Comparison of ENCODE assay signal across 9 cellular contexts in the genomic region with DNA sequence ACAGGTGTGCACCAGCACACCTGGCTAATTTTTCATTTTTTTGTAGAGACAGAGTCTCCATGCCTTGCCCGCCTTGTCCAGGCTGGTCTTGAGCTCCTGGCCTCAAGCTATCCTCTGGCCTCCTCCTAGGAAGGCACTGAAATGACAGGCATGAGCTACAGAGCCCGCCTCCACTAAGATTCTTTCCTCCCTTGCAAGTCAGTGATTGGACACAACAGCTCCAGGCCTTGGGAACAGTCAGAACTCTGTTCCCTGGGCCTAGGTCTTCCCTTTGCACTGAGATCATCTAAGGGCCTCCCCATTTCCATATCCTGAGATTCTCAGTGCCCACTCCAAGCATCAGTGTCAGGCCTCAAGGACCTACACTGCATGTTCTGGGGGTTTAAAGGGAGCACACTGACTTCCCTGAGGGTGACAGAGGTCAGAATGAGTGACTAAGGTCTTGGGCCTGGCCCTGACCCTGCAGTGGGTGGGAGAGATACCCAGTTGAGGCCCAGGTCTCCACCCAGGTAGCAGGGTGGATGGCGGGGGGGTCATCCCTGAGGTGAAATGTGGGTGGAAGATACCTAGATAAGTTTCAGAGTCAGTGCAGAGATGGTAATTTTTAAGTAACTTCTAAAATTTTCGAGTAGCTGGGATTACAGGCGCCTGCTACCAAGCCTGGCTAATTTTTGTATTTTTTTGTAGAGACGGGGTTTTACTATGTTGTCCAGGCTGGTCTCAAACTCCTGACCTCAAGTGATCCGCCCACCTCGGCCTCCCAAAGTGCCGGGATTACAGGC. TPM values are rescaled to one million over a fixed set of nuclear protein-coding genes. Genes with fewer than 3 reads are reported as not detected.
DNase-seq lines count a peak whose midpoint lies in the region; ATAC-seq, FAIRE-seq and TF ChIP-seq lines count a peak whose summit lies in the region.
"Had no signal": no experiment of that assay in that cellular context is flagged by ENCODE, and none has a peak within 500 bp of the region (broad histone marks: within the 10 kb centered on the region; RNA-seq: fewer than 3 reads in every experiment).

No MANE protein-coding gene starts in this region.

- no peaks in the 10 kb centered on the region for H3K27me3 Mint-ChIP-seq in naive B cell

- no peaks in the 10 kb centered on the region for H3K79me2 ChIP-seq in GM12878 (ENCODE audit: control insufficient read depth, insufficient read depth, low read length)

- SMC1A ChIA-PET in GM12878 (lab: Charles Lee; ENCODE audit: uncharacterized antibody, unreplicated experiment) = interaction anchor here (1.0 to 6.0 kb wide), 2 partner anchors 9 to 38 kb away, joined by 3 to 145 read pairs; no protein-coding TSS in a partner anchor

- H3K27ac Mint-ChIP-seq in naive B cell = peak overlapping the region; percentile 41 to 96 (median 88)

- H3K4me3 ChIP-seq in BLaER1 = no peak overlapping the region
- no peak overlapping the region for H3K4me3 ChIP-seq in GM12878

- H3K4me3 Mint-ChIP-seq in naive B cell = peak overlapping the region; percentile 54 to 89 (median 82)

- H2AFZ ChIP-seq in GM12878 (ENCODE audit: control insufficient read depth, low read depth, low read length) = 0 out of 2 replicates have a peak overlapping the region, but pooled peaks have one; percentile 9

- peak; percentile 29 for DNase-seq in HT1080 (ENCODE audit: low read depth)
- no peak for DNase-seq in GM12878 (ENCODE audit: low read depth, low spot score)
- no peak for DNase-seq in naive B cell
- DNase-seq in mucosa of gallbladder (ENCODE audit: low spot score) = no peak
- DNase-seq in NCI-H2107 (lab: John Stamatoyannopoulos, UW) = no peak
- DNase-seq: NCI-H2081 treated with DMSO at 0.1 percent for 48 hours had no signal

- H3K9me3 ChIP-seq in BLaER1 (no peaks in the 10 kb centered on the region), GM12878 (replicated peaks; ENCODE audit: control insufficient read depth, insufficient read depth, low read length) (no peaks in the 10 kb centered on the region)

- 84% methylated on average over 9 of the region's 9 CpGs for WGBS in GM12878 (ENCODE audit: insufficient coverage, insufficient replicate concordance, low lambda C conversion rate, missing lambda C conversion rate)

- H3K4me1 ChIP-seq in BLaER1 (peaks cover 61% of the 10 kb centered on the region), GM12878 (ENCODE audit: control insufficient read depth, insufficient read depth, low read length) (peaks cover 23% of the 10 kb centered on the region)

- TF ChIP-seq CTCF in GM12878 (IDR thresholded peaks at IDR 0.05 in 2 of 3, conservative IDR thresholded peaks at IDR 0.05 in 1 of 3; ENCODE audit: control insufficient read depth in 2 of 3, extremely low read depth in 1 of 3, insufficient read depth in 1 of 3, low read depth in 3 of 3, low read length in 3 of 3) = no peak

- H3K27me3 ChIP-seq in BLaER1 (no peaks in the 10 kb centered on the region), GM12878 (replicated peaks in 1 of 2; ENCODE audit: control insufficient read depth in 2 of 2, insufficient read depth in 2 of 2, low read length in 1 of 2) (no peaks in the 10 kb centered on the region)

- ATAC-seq in GM12878 = no peak
- ATAC-seq in naive B cell (ENCODE audit: low read depth in 2 of 2) = no peak
- ATAC-seq in HG03354 (IDR thresholded peaks at IDR 0.05; ENCODE audit: poor library complexity, severe bottlenecking, unreplicated experiment) = no peak
- ATAC-seq in HG02763 (IDR thresholded peaks at IDR 0.05; ENCODE audit: unreplicated experiment) = no peak

- H3K36me3 ChIP-seq in BLaER1 (no peaks in the 10 kb centered on the region), GM12878 (ENCODE audit: control insufficient read depth in 2 of 2, insufficient read depth in 2 of 2, low read length in 1 of 2) (no peaks in the 10 kb centered on the region)

- intact Hi-C loops in GM12878 (cut with micrococcal nuclease; ENCODE audit: unreplicated experiment) = loop anchor here (5.0 kb wide), 1 partner anchor 201 kb away; no protein-coding TSS in a partner anchor

- H3K36me3 Mint-ChIP-seq in naive B cell = no peaks in the 10 kb centered on the region

- H3K9me3 Mint-ChIP-seq in naive B cell = no peaks in the 10 kb centered on the region

- peaks cover 41 to 50% (median 46%) of the 10 kb centered on the region in 3 donors for H3K4me1 Mint-ChIP-seq in naive B cell

- FAIRE-seq in GM12878 (lab: Jason Lieb, UNC) = no peak

- no peaks in the 10 kb centered on the region for H4K20me1 ChIP-seq in BLaER1
- no peaks in the 10 kb centered on the region for H4K20me1 ChIP-seq in GM12878 (ENCODE audit: control insufficient read depth, insufficient read depth)

- no TSS peak for BruUV-seq in GM12878 (replicated peaks; lab: Mats Ljungman, UMichigan)

- H3K9ac ChIP-seq in BLaER1 (peak overlapping the region; percentile 89; the same call in 1 of the 2 replicates), GM12878 (ENCODE audit: control insufficient read depth, insufficient read depth, low read length) (no peak overlapping the region)

- no peak for TF ChIP-seq RAD21 in GM12878 (IDR thresholded peaks at IDR 0.05; ENCODE audit: insufficient read depth, low read depth, low read length)

- in situ Hi-C loops in GM12878 (cut with MboI) = loop anchor here (5.0 kb wide), 1 partner anchor 36 kb away; no protein-coding TSS in a partner anchor

- POLR2A ChIA-PET in GM12878 (lab: Charles Lee) = interaction anchor here (0.9 to 2.6 kb wide), 4 partner anchors 28 to 202 kb away, joined by 4 to 17 read pairs (median 8); no protein-coding TSS in a partner anchor

- CTCF ChIA-PET in GM12878 (lab: Yijun Ruan, JAX) = interaction anchor here (0.7 to 6.6 kb wide), 8 partner anchors 12 to 197 kb away, joined by 3 to 385 read pairs (median 46); partner anchors contain the start of genes FOSB and PPP1R13L

- H3K27ac ChIP-seq in BLaER1 (peak overlapping the region; percentile 93; the same call in 1 of the 2 replicates), GM12878 (ENCODE audit: control insufficient read depth, insufficient read depth) (no peak overlapping the region)

- no peak for TF ChIP-seq POLR2A in GM12878 (IDR thresholded peaks at IDR 0.05; ENCODE audit: low read depth, low read length)

- peak overlapping the region; percentile 71 for H3K4me2 ChIP-seq in BLaER1
- no peak overlapping the region for H3K4me2 ChIP-seq in GM12878 (ENCODE audit: control insufficient read depth, insufficient read depth)

- no peak for TF ChIP-seq EP300 in GM12878 (IDR thresholded peaks at IDR 0.05; ENCODE audit: borderline replicate concordance in 1 of 2, control insufficient read depth in 1 of 2, low read depth in 2 of 2, low read length in 2 of 2)

- RAD21 ChIA-PET in GM12878 (lab: Charles Lee; ENCODE audit: unreplicated experiment) = interaction anchor here (1.0 to 3.5 kb wide), 5 partner anchors 27 to 201 kb away, joined by 3 to 206 read pairs (median 38); partner anchors contain the start of gene FOSB

RNA-seq across cellular contexts. Expression of gene ERCC1, which starts 17.3 kb away (rescaled TPM):
- 125 and 137 TPM in 2 replicates for total RNA-seq in HT1080 (2014; rRNA removed; shearing (Covaris generic))
- 96.3 and 98.1 TPM in 2 replicates for polyA plus RNA-seq in HT1080 (2015; cell fraction: cytosol; rRNA removed)
- polyA plus RNA-seq in HT1080 (2015; cell fraction: nucleus; rRNA removed) = 99.8 and 118 TPM in 2 replicates
- 59.3 and 59.4 TPM in 2 replicates for total RNA-seq in GM12878 (2013; cell fraction: nucleolus; rRNA removed)
- 74.7 and 82.6 TPM in 2 replicates for total RNA-seq in GM12878 (2014; rRNA removed)
- 45.4 and 57.2 TPM in 2 replicates for total RNA-seq in GM12878 (2014; rRNA removed; fragmentation: Illumina TruSeq; extraction: Trizol)
- total RNA-seq in GM12878 (2021) = 70.1 and 75.3 TPM in 2 replicates
- 161 TPM for polyA plus RNA-seq in GM12878 (2011; ENCODE audit: low read depth)
- polyA plus RNA-seq in GM12878 (2011; rRNA removed) = 36.8 and 65.0 TPM in 2 replicates
- 105 and 127 TPM in 2 replicates for polyA plus RNA-seq in GM12878 (2011; cell fraction: cytosol; rRNA removed)
- polyA plus RNA-seq in GM12878 (2011; cell fraction: nucleus; rRNA removed) = 101 and 105 TPM in 2 replicates
- polyA plus RNA-seq in GM12878 (2012) = 49.9 and 53.1 TPM in 2 replicates
- polyA plus RNA-seq in GM12878 (2014; fragmentation: Illumina TruSeq; extraction: Trizol) = 23.1 and 52.0 TPM in 2 replicates
- 10 to 100 TPM; 14.7 to 36.8 TPM for polyA plus RNA-seq in GM12878 (2014; fragmentation: Nextera tagmentation; extraction: Ambion mirVana)
- polyA plus RNA-seq in GM12878 (2014; rRNA removed) = 104 and 113 TPM in 2 replicates
- 10 to 100 TPM; 54.2 to 66.8 TPM for polyA plus RNA-seq in GM12878 (2016; fragmentation: Nextera tagmentation; extraction: Ambion mirVana)
- polyA minus RNA-seq in GM12878 (2011; rRNA and poly(A)+ RNA removed) = 51.6 and 101 TPM in 2 replicates
- polyA minus RNA-seq in GM12878 (2011; cell fraction: cytosol; rRNA and poly(A)+ RNA removed) = 45.3 and 49.4 TPM in 2 replicates
- polyA minus RNA-seq in GM12878 (2011; cell fraction: nucleus; rRNA and poly(A)+ RNA removed) = 28.0 and 31.4 TPM in 2 replicates
- 10 to 100 TPM; 40.0 to 91.4 (median 46.2) TPM for polyA plus RNA-seq in naive B cell (ENCODE audit: low read depth in 6 of 6)
- 57.0 TPM for total RNA-seq in mucosa of gallbladder

RNA-seq across cellular contexts. Expression of gene FOSB, which starts 26.7 kb away (rescaled TPM):
- 0.30 and 0.53 TPM in 2 replicates for total RNA-seq in HT1080 (2014; rRNA removed; shearing (Covaris generic))
- 0.26 TPM in 2 replicates for polyA plus RNA-seq in HT1080 (2015; cell fraction: cytosol; rRNA removed)
- polyA plus RNA-seq in HT1080 (2015; cell fraction: nucleus; rRNA removed) = 0.83 and 5.8 TPM in 2 replicates
- total RNA-seq in GM12878 (2013; cell fraction: nucleolus; rRNA removed) = 2.5 and 2.8 TPM in 2 replicates
- 0.11 and 0.44 TPM in 2 replicates for total RNA-seq in GM12878 (2014; rRNA removed)
- total RNA-seq in GM12878 (2014; rRNA removed; fragmentation: Illumina TruSeq; extraction: Trizol) = 0.14 and 0.31 TPM in 2 replicates
- total RNA-seq in GM12878 (2021) = 0.56 and 0.69 TPM in 2 replicates
- polyA plus RNA-seq in GM12878 (2011; ENCODE audit: low read depth) = 0.52 TPM
- polyA plus RNA-seq in GM12878 (2011; rRNA removed) = 0.13 and 0.20 TPM in 2 replicates
- polyA plus RNA-seq in GM12878 (2011; cell fraction: cytosol; rRNA removed) = 0.25 and 0.34 TPM in 2 replicates
- polyA plus RNA-seq in GM12878 (2011; cell fraction: nucleus; rRNA removed) = 1.6 and 1.8 TPM in 2 replicates
- polyA plus RNA-seq in GM12878 (2012) = 0.83 and 1.1 TPM in 2 replicates
- polyA plus RNA-seq in GM12878 (2014; fragmentation: Illumina TruSeq; extraction: Trizol) = 0.28 and 0.35 TPM in 2 replicates
- polyA plus RNA-seq in GM12878 (2014; fragmentation: Nextera tagmentation; extraction: Ambion mirVana) = under 1 TPM; 0.06 to 0.07 TPM
- polyA plus RNA-seq in GM12878 (2014; rRNA removed) = 0.24 and 0.34 TPM in 2 replicates
- under 1 TPM; 0.29 to 0.45 TPM for polyA plus RNA-seq in GM12878 (2016; fragmentation: Nextera tagmentation; extraction: Ambion mirVana)
- 1.8 and 2.5 TPM in 2 replicates for polyA minus RNA-seq in GM12878 (2011; rRNA and poly(A)+ RNA removed)
- not detected in 2 replicates for polyA minus RNA-seq in GM12878 (2011; cell fraction: cytosol; rRNA and poly(A)+ RNA removed)
- polyA minus RNA-seq in GM12878 (2011; cell fraction: nucleus; rRNA and poly(A)+ RNA removed) = 3.9 and 7.5 TPM in 2 replicates
- polyA plus RNA-seq in naive B cell (ENCODE audit: low read depth in 6 of 6) = 100 to 1,000 TPM in 1 of 6 donors, 10 to 100 TPM in 5; 26.6 to 110 (median 82.1) TPM
- total RNA-seq in mucosa of gallbladder = 7.2 TPM

RNA-seq across cellular contexts. Expression of gene POLR1G, which starts 34.6 kb away (rescaled TPM):
- 39.8 and 54.6 TPM in 2 replicates for total RNA-seq in HT1080 (2014; rRNA removed; shearing (Covaris generic))
- polyA plus RNA-seq in HT1080 (2015; cell fraction: cytosol; rRNA removed) = 15.5 and 15.7 TPM in 2 replicates
- 15.9 and 18.7 TPM in 2 replicates for polyA plus RNA-seq in HT1080 (2015; cell fraction: nucleus; rRNA removed)
- total RNA-seq in GM12878 (2013; cell fraction: nucleolus; rRNA removed) = 2.6 and 3.9 TPM in 2 replicates
- 18.4 and 30.9 TPM in 2 replicates for total RNA-seq in GM12878 (2014; rRNA removed)
- 19.5 and 23.2 TPM in 2 replicates for total RNA-seq in GM12878 (2014; rRNA removed; fragmentation: Illumina TruSeq; extraction: Trizol)
- total RNA-seq in GM12878 (2021) = 18.8 TPM in 2 replicates
- 1.3 TPM for polyA plus RNA-seq in GM12878 (2011; ENCODE audit: low read depth)
- 3.1 and 5.0 TPM in 2 replicates for polyA plus RNA-seq in GM12878 (2011; rRNA removed)
- polyA plus RNA-seq in GM12878 (2011; cell fraction: cytosol; rRNA removed) = 5.4 and 6.9 TPM in 2 replicates
- polyA plus RNA-seq in GM12878 (2011; cell fraction: nucleus; rRNA removed) = 2.1 and 4.8 TPM in 2 replicates
- 3.3 and 4.2 TPM in 2 replicates for polyA plus RNA-seq in GM12878 (2012)
- polyA plus RNA-seq in GM12878 (2014; fragmentation: Illumina TruSeq; extraction: Trizol) = 13.3 and 22.1 TPM in 2 replicates
- 1 to 10 TPM; 2.0 to 5.4 TPM for polyA plus RNA-seq in GM12878 (2014; fragmentation: Nextera tagmentation; extraction: Ambion mirVana)
- polyA plus RNA-seq in GM12878 (2014; rRNA removed) = 17.4 and 24.4 TPM in 2 replicates
- 10 to 100 TPM; 23.2 to 24.3 TPM for polyA plus RNA-seq in GM12878 (2016; fragmentation: Nextera tagmentation; extraction: Ambion mirVana)
- 2.6 and 3.6 TPM in 2 replicates for polyA minus RNA-seq in GM12878 (2011; rRNA and poly(A)+ RNA removed)
- 4.0 and 6.8 TPM in 2 replicates for polyA minus RNA-seq in GM12878 (2011; cell fraction: cytosol; rRNA and poly(A)+ RNA removed)
- 1.3 and 3.3 TPM in 2 replicates for polyA minus RNA-seq in GM12878 (2011; cell fraction: nucleus; rRNA and poly(A)+ RNA removed)
- 1 to 10 TPM in 5 of 6 donors, under 1 TPM in 1; 0.49 to 8.5 (median 3.0) TPM for polyA plus RNA-seq in naive B cell (ENCODE audit: low read depth in 6 of 6)
- total RNA-seq in mucosa of gallbladder = 4.9 TPM

RNA-seq across cellular contexts. Expression of gene PPP1R13L, which starts 36.2 kb away (rescaled TPM):
- 18.9 and 34.3 TPM in 2 replicates for total RNA-seq in HT1080 (2014; rRNA removed; shearing (Covaris generic))
- 96.8 and 126 TPM in 2 replicates for polyA plus RNA-seq in HT1080 (2015; cell fraction: cytosol; rRNA removed)
- polyA plus RNA-seq in HT1080 (2015; cell fraction: nucleus; rRNA removed) = 198 and 211 TPM in 2 replicates
- total RNA-seq in GM12878 (2013; cell fraction: nucleolus; rRNA removed) = 34.6 and 46.1 TPM in 2 replicates
- 1.8 and 2.5 TPM in 2 replicates for total RNA-seq in GM12878 (2014; rRNA removed)
- total RNA-seq in GM12878 (2014; rRNA removed; fragmentation: Illumina TruSeq; extraction: Trizol) = 1.2 and 1.3 TPM in 2 replicates
- total RNA-seq in GM12878 (2021) = 10.0 and 11.0 TPM in 2 replicates
- 15.1 TPM for polyA plus RNA-seq in GM12878 (2011; ENCODE audit: low read depth)
- 2.3 and 2.4 TPM in 2 replicates for polyA plus RNA-seq in GM12878 (2011; rRNA removed)
- 3.5 and 3.6 TPM in 2 replicates for polyA plus RNA-seq in GM12878 (2011; cell fraction: cytosol; rRNA removed)
- 15.1 and 17.8 TPM in 2 replicates for polyA plus RNA-seq in GM12878 (2011; cell fraction: nucleus; rRNA removed)
- polyA plus RNA-seq in GM12878 (2012) = 23.7 and 26.2 TPM in 2 replicates
- 3.0 and 3.3 TPM in 2 replicates for polyA plus RNA-seq in GM12878 (2014; fragmentation: Illumina TruSeq; extraction: Trizol)
- polyA plus RNA-seq in GM12878 (2014; fragmentation: Nextera tagmentation; extraction: Ambion mirVana) = 1 to 10 TPM in 1 of 2 experiments, under 1 TPM in 1; 0.40 to 1.9 TPM
- polyA plus RNA-seq in GM12878 (2014; rRNA removed) = 4.4 and 4.7 TPM in 2 replicates
- polyA plus RNA-seq in GM12878 (2016; fragmentation: Nextera tagmentation; extraction: Ambion mirVana) = 1 to 10 TPM; 2.4 to 2.6 TPM
- polyA minus RNA-seq in GM12878 (2011; rRNA and poly(A)+ RNA removed) = 2.3 and 4.3 TPM in 2 replicates
- polyA minus RNA-seq in GM12878 (2011; cell fraction: cytosol; rRNA and poly(A)+ RNA removed) = 2.5 and 4.3 TPM in 2 replicates
- polyA minus RNA-seq in GM12878 (2011; cell fraction: nucleus; rRNA and poly(A)+ RNA removed) = 3.1 and 4.4 TPM in 2 replicates
- polyA plus RNA-seq in naive B cell (ENCODE audit: low read depth in 6 of 6) = 1 to 10 TPM in 4 of 6 donors, under 1 TPM in 1, not detected in 1; 0.29 to 4.3 (median 2.5) TPM
- 54.2 TPM for total RNA-seq in mucosa of gallbladder

RNA-seq across cellular contexts. Expression of gene RTN2, which starts 55.8 kb away (rescaled TPM):
- 12.9 and 13.7 TPM in 2 replicates for total RNA-seq in HT1080 (2014; rRNA removed; shearing (Covaris generic))
- polyA plus RNA-seq in HT1080 (2015; cell fraction: cytosol; rRNA removed) = 5.7 and 10.1 TPM in 2 replicates
- polyA plus RNA-seq in HT1080 (2015; cell fraction: nucleus; rRNA removed) = 5.8 TPM in 2 replicates
- 6.8 and 7.8 TPM in 2 replicates for total RNA-seq in GM12878 (2013; cell fraction: nucleolus; rRNA removed)
- 4.0 and 5.2 TPM in 2 replicates for total RNA-seq in GM12878 (2014; rRNA removed)
- total RNA-seq in GM12878 (2014; rRNA removed; fragmentation: Illumina TruSeq; extraction: Trizol) = 3.4 and 4.2 TPM in 2 replicates
- 9.7 and 11.6 TPM in 2 replicates for total RNA-seq in GM12878 (2021)
- 20.8 TPM for polyA plus RNA-seq in GM12878 (2011; ENCODE audit: low read depth)
- polyA plus RNA-seq in GM12878 (2011; rRNA removed) = 1.1 and 2.6 TPM in 2 replicates
- polyA plus RNA-seq in GM12878 (2011; cell fraction: cytosol; rRNA removed) = 4.2 and 4.4 TPM in 2 replicates
- 3.1 and 4.2 TPM in 2 replicates for polyA plus RNA-seq in GM12878 (2011; cell fraction: nucleus; rRNA removed)
- polyA plus RNA-seq in GM12878 (2012) = 18.2 and 18.6 TPM in 2 replicates
- 5.5 and 5.9 TPM in 2 replicates for polyA plus RNA-seq in GM12878 (2014; fragmentation: Illumina TruSeq; extraction: Trizol)
- under 1 TPM; 0.32 to 0.42 TPM for polyA plus RNA-seq in GM12878 (2014; fragmentation: Nextera tagmentation; extraction: Ambion mirVana)
- 10.3 and 11.0 TPM in 2 replicates for polyA plus RNA-seq in GM12878 (2014; rRNA removed)
- polyA plus RNA-seq in GM12878 (2016; fragmentation: Nextera tagmentation; extraction: Ambion mirVana) = 1 to 10 TPM; 4.8 to 4.9 TPM
- polyA minus RNA-seq in GM12878 (2011; rRNA and poly(A)+ RNA removed) = 2.0 and 2.3 TPM in 2 replicates
- 1.7 and 1.8 TPM in 2 replicates for polyA minus RNA-seq in GM12878 (2011; cell fraction: cytosol; rRNA and poly(A)+ RNA removed)
- 1.8 and 2.8 TPM in 2 replicates for polyA minus RNA-seq in GM12878 (2011; cell fraction: nucleus; rRNA and poly(A)+ RNA removed)
- under 1 TPM in 3 of 6 donors, not detected in 3; 0.28 to 0.58 (median 0.47) TPM for polyA plus RNA-seq in naive B cell (ENCODE audit: low read depth in 6 of 6)
- total RNA-seq in mucosa of gallbladder = 10.7 TPM
